In genomic region chr19:17831419-17831888, GRCh38 we compare ENCODE assay signal across 16 cellular contexts. TPM values are rescaled to one million over a fixed set of nuclear protein-coding genes. Genes with fewer than 3 reads are reported as not detected.
A peak's percentile ranks its signal among the peaks of the same experiment; 100 is the strongest.
DNase-seq lines count a peak whose midpoint lies in the region; ATAC-seq, FAIRE-seq and TF ChIP-seq lines count a peak whose summit lies in the region.
"Had no signal": no experiment of that assay in that cellular context is flagged by ENCODE, and none has a peak within 500 bp of the region (broad histone marks: within the 10 kb centered on the region; RNA-seq: fewer than 3 reads in every experiment).

No MANE protein-coding gene starts in this region.

- H3K4me3 Mint-ChIP-seq in activated naive CD4-positive, alpha-beta T cell treated with anti-CD3 and anti-CD28 coated beads, Interleukin-2, amount 50 U/mL, for 24 hours, result no peak overlapping the region
- H3K4me3 Mint-ChIP-seq in activated naive CD4-positive, alpha-beta T cell treated with anti-CD3 and anti-CD28 coated beads, Interleukin-2, amount 10 ng/mL, durations not matched to agents 7 days and 5 days, result no peak overlapping the region
- H3K4me3 Mint-ChIP-seq: neural crest cell, T-cell had no signal

- peaks cover 0 to 80% of the 10 kb centered on the region in 2 donors for H3K36me3 ChIP-seq in left lung
- no peaks in the 10 kb centered on the region for H3K36me3 ChIP-seq in tibial artery
- H3K36me3 ChIP-seq: HAP-1 had no signal

- H3K27ac ChIP-seq in dorsolateral prefrontal cortex, result peak overlapping the region in 6 of 59 donors; percentile 31 to 63 (median 40)
- H3K27ac ChIP-seq in left lung, result no peak overlapping the region
- no peak overlapping the region for H3K27ac ChIP-seq in tibial artery

- no peak for FAIRE-seq in frontal cortex (lab: Jason Lieb, UNC)
- FAIRE-seq: GM12892, GM19239 had no signal

- peak overlapping the region; percentile 55 for H3K27ac Mint-ChIP-seq in activated naive CD4-positive, alpha-beta T cell treated with anti-CD3 and anti-CD28 coated beads, Interleukin-2, amount 50 U/mL, for 24 hours
- no peak overlapping the region for H3K27ac Mint-ChIP-seq in activated naive CD4-positive, alpha-beta T cell treated with anti-CD3 and anti-CD28 coated beads, Interleukin-2, amount 10 ng/mL, durations not matched to agents 7 days and 5 days

- H3K27me3 Mint-ChIP-seq in activated naive CD4-positive, alpha-beta T cell treated with anti-CD3 and anti-CD28 coated beads, Interleukin-2, amount 50 U/mL, for 24 hours, result no peaks in the 10 kb centered on the region
- no peaks in the 10 kb centered on the region for H3K27me3 Mint-ChIP-seq in activated naive CD4-positive, alpha-beta T cell treated with anti-CD3 and anti-CD28 coated beads, Interleukin-2, amount 10 ng/mL, durations not matched to agents 7 days and 5 days
- H3K27me3 Mint-ChIP-seq: T-cell had no signal

- H3K4me1 Mint-ChIP-seq in activated naive CD4-positive, alpha-beta T cell treated with anti-CD3 and anti-CD28 coated beads, Interleukin-2, amount 50 U/mL, for 24 hours, result peaks cover 11% of the 10 kb centered on the region
- H3K4me1 Mint-ChIP-seq in activated naive CD4-positive, alpha-beta T cell treated with anti-CD3 and anti-CD28 coated beads, Interleukin-2, amount 10 ng/mL, durations not matched to agents 7 days and 5 days, result peaks cover 17% of the 10 kb centered on the region

- ATAC-seq in left lung (peak; percentile 10), GM21717 (IDR thresholded peaks at IDR 0.05; ENCODE audit: unreplicated experiment) (no peak)

- no peaks in the 10 kb centered on the region for H3K9me3 ChIP-seq in left lung
- no peaks in the 10 kb centered on the region for H3K9me3 ChIP-seq in tibial artery
- H3K9me3 ChIP-seq: HAP-1 had no signal

- peaks cover 0 to 13% (median 0%) of the 10 kb centered on the region in 45 donors for H3K27me3 ChIP-seq in dorsolateral prefrontal cortex
- peaks cover 0 to 36% of the 10 kb centered on the region in 2 donors for H3K27me3 ChIP-seq in left lung
- peaks cover 0 to 81% of the 10 kb centered on the region in 2 donors for H3K27me3 ChIP-seq in tibial artery

- H3K9me3 Mint-ChIP-seq in activated naive CD4-positive, alpha-beta T cell treated with anti-CD3 and anti-CD28 coated beads, Interleukin-2, amount 50 U/mL, for 24 hours, result no peaks in the 10 kb centered on the region
- peaks cover 8% of the 10 kb centered on the region for H3K9me3 Mint-ChIP-seq in activated naive CD4-positive, alpha-beta T cell treated with anti-CD3 and anti-CD28 coated beads, Interleukin-2, amount 10 ng/mL, durations not matched to agents 7 days and 5 days
- H3K9me3 Mint-ChIP-seq: neural crest cell, T-cell had no signal

- H3K4me3 ChIP-seq in dorsolateral prefrontal cortex (peak overlapping the region in 57 of 59 donors; percentile 33 to 68 (median 56)), left lung (no peak overlapping the region), tibial artery (no peak overlapping the region)
- H3K4me3 ChIP-seq: HAP-1 had no signal

- DNase-seq in activated naive CD4-positive, alpha-beta T cell treated with anti-CD3 and anti-CD28 coated beads, Interleukin-2, amount 10 ng/mL, durations not matched to agents 7 days and 5 days, result no peak
- peak in 3 of 10 donors; percentile 7 to 55 (median 35) for DNase-seq in dorsolateral prefrontal cortex
- no peak for DNase-seq in left lung
- peak; percentile 48 for DNase-seq in ureter (ENCODE audit: low spot score)
- no peak for DNase-seq in frontal cortex (ENCODE audit: low spot score in 2 of 2)
- DNase-seq in tibial artery, result no peak
- DNase-seq: activated gamma-delta T cell treated with Interleukin-2 at 50 U/mL for 16 hours, DMS79 treated with DMSO at 0.1 percent for 48 hours, NCI-H2081 treated with DMSO at 0.1 percent for 48 hours had no signal

- H3K4me1 ChIP-seq in left lung, result peaks cover 0 to 11% of the 10 kb centered on the region in 2 donors
- peaks cover 0 to 8% (median 0%) of the 10 kb centered on the region in 4 donors for H3K4me1 ChIP-seq in tibial artery
- H3K4me1 ChIP-seq: HAP-1 had no signal

- TF ChIP-seq CTCF in dorsolateral prefrontal cortex (IDR thresholded peaks at IDR 0.05 in 54 of 56, conservative IDR thresholded peaks at IDR 0.05 in 2 of 56; ENCODE audit: low read depth in 1 of 56, partially characterized antibody in 56 of 56) (no peak), left lung (IDR thresholded peaks at IDR 0.05) (no peak), tibial artery (IDR thresholded peaks at IDR 0.05) (no peak)

- H3K36me3 Mint-ChIP-seq in activated naive CD4-positive, alpha-beta T cell treated with anti-CD3 and anti-CD28 coated beads, Interleukin-2, amount 50 U/mL, for 24 hours, result peaks cover 22% of the 10 kb centered on the region
- H3K36me3 Mint-ChIP-seq in activated naive CD4-positive, alpha-beta T cell treated with anti-CD3 and anti-CD28 coated beads, Interleukin-2, amount 10 ng/mL, durations not matched to agents 7 days and 5 days, result peaks cover 73% of the 10 kb centered on the region

- CTCF ChIA-PET in activated naive CD4-positive, alpha-beta T cell treated with anti-CD3 and anti-CD28 coated beads, Interleukin-2, amount 10 ng/mL, durations not matched to agents 7 days and 5 days (lab: Charles Lee), result no interaction called here

- intact Hi-C loops in dorsolateral prefrontal cortex (cut with DNase I) (no loop called here), left lung (cut with DNase I) (no loop called here), tibial artery (cut with DNase I; ENCODE audit: low total_unique reads) (no loop called here)

RNA-seq across cellular contexts. Expression of gene INSL3, which starts 10.1 kb away (rescaled TPM):
- 1 to 10 TPM in 36 of 120 experiments, under 1 TPM in 33, not detected in 51; 0.54 to 4.2 (median 1.0) TPM for total RNA-seq in dorsolateral prefrontal cortex
- total RNA-seq in left lung, result under 1 TPM in 1 of 2 donors, not detected in 1; 0.76 TPM
- total RNA-seq in ureter, result not detected
- total RNA-seq in frontal cortex, result not detected
- total RNA-seq: neural crest cell had no signal

RNA-seq across cellular contexts. Expression of gene JAK3, which starts 16.3 kb away (rescaled TPM):
- total RNA-seq in dorsolateral prefrontal cortex, result 10 to 100 TPM in 55 of 120 experiments, 1 to 10 TPM in 65; 4.2 to 25.1 (median 9.5) TPM
- total RNA-seq in left lung, result 10 to 100 TPM in 1 of 2 donors, 1 to 10 TPM in 1; 7.9 to 35.9 TPM
- 16.8 TPM for total RNA-seq in ureter
- 1.6 TPM for total RNA-seq in frontal cortex

RNA-seq across cellular contexts. Expression of gene RPL18A, which starts 28.3 kb away (rescaled TPM):
- total RNA-seq in dorsolateral prefrontal cortex (100 to 1,000 TPM; 322 to 603 (median 418) TPM), left lung (1,000 to 10,000 TPM; 1,438 to 1,592 TPM), ureter (2,079 TPM), frontal cortex (937 TPM)

RNA-seq across cellular contexts. Expression of gene B3GNT3, which starts 36.5 kb away (rescaled TPM):
- under 1 TPM in 2 of 120 experiments, not detected in 118; 0.56 to 0.67 TPM for total RNA-seq in dorsolateral prefrontal cortex
- 1 to 10 TPM; 2.1 to 5.2 TPM for total RNA-seq in left lung
- total RNA-seq in ureter, result 88.2 TPM
- not detected for total RNA-seq in frontal cortex
- total RNA-seq: neural crest cell had no signal

RNA-seq across cellular contexts. Expression of gene SLC5A5, which starts 40.3 kb away (rescaled TPM):
- total RNA-seq in dorsolateral prefrontal cortex (1 to 10 TPM in 30 of 120 experiments, under 1 TPM in 37, not detected in 53; 0.12 to 8.7 (median 0.83) TPM), left lung (under 1 TPM in 1 of 2 donors, not detected in 1; 0.55 TPM), ureter (0.13 TPM), frontal cortex (2.9 TPM)
- total RNA-seq: neural crest cell had no signal

Comparison
In these comparisons a context has a peak if more than half of its experiments do, and no peak if none do; other contexts are left out.
1. H3K4me3 ChIP-seq: peak in dorsolateral prefrontal cortex (57 of 59); none in left lung (0 of 2) and tibial artery (0 of 2).